Comparison of ENCODE assay signal across 1 cellular context in genomic region chr2:68177541-68177940, GRCh38.
TF ChIP-seq lines count a peak whose summit lies in the region.

No MANE protein-coding gene starts in this region.

TF ChIP-seq in K562, 482 proteins besides CTCF, POLR2A, EP300 and RAD21 (continued from another document):
- TF ChIP-seq SMC3 (conservative IDR thresholded peaks at IDR 0.05; ENCODE audit: insufficient read depth, low read depth, low read length) (no peak), ZNF133 (CRISPR knock-in tag; IDR thresholded peaks at IDR 0.05) (no peak), NR3C1 (CRISPR knock-in tag; IDR thresholded peaks at IDR 0.05) (no peak), HNRNPUL1 (IDR thresholded peaks at IDR 0.05; ENCODE audit: low read length) (no peak), E2F5 (CRISPR knock-in tag; IDR thresholded peaks at IDR 0.05) (no peak), RB1 (IDR thresholded peaks at IDR 0.05; ENCODE audit: low read depth) (no peak), KDM1A (IDR thresholded peaks at IDR 0.05) (no peak), THRB (CRISPR knock-in tag; conservative IDR thresholded peaks at IDR 0.05) (no peak), ZNF586 (CRISPR knock-in tag; conservative IDR thresholded peaks at IDR 0.05) (no peak), TAF15 (IDR thresholded peaks at IDR 0.05; ENCODE audit: low read depth, low read length) (no peak), CHD4 (IDR thresholded peaks at IDR 0.05; ENCODE audit: insufficient read depth, insufficient replicate concordance, low read depth, low read length, poor library complexity, severe bottlenecking) (no peak), SREBF1 (IDR thresholded peaks at IDR 0.05; ENCODE audit: borderline replicate concordance, low read depth, low read length) (no peak), SAP30 (IDR thresholded peaks at IDR 0.05; ENCODE audit: borderline replicate concordance, insufficient read depth, low read depth, low read length, poor library complexity, severe bottlenecking) (no peak)
